Comparison of ENCODE assay signal across 33 cellular contexts in the genomic region with DNA sequence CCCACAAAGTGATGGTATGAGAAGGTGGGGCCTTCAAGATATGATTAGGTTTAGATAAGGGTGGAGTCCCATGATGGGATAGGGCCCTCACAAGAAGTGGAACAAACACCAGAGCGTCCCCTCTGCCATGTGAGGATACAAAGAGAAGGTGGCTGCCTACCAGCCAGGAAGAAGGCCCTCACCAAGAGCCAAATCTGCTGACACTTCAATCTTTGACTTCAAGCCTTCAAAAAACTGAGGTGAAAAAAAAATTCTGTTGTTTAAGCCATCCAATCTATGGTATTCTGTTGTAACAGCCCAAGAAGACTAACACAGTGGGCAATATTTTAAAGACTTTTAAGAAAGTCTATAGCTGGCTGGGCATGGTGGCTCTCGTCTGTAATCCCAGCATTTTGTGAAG.
"Had no signal": no experiment of that assay in that cellular context is flagged by ENCODE, and none has a peak within 500 bp of the region (broad histone marks: within the 10 kb centered on the region; RNA-seq: fewer than 3 reads in every experiment).

No MANE protein-coding gene starts in this region.

- H3K4me1 ChIP-seq: adrenal gland, ascending aorta, body of pancreas, breast epithelium had no signal

- H3K9me3 ChIP-seq: adrenal gland, ascending aorta, body of pancreas, breast epithelium had no signal

- ATAC-seq: activated naive CD4-positive, alpha-beta T cell treated with anti-CD3 and anti-CD28 coated beads, Interleukin-2, amount 50 U/mL, for 72 hours; activated naive CD8-positive, alpha-beta T cell treated with anti-CD3 and anti-CD28 coated beads, Interleukin-2, amount 50 U/mL, for 24 hours; activated T-cell treated with anti-CD3 and anti-CD28 coated beads, Interleukin-2, amount 50 U/mL, for 4 hours; activated T-cell treated with anti-CD3 and anti-CD28 coated beads, Interleukin-2, amount 50 U/mL, for 72 hours; activated T-helper 17 cell treated with anti-CD3 and anti-CD28 coated beads, Interleukin-2, amount 50 U/mL, for 72 hours; body of pancreas had no signal

- H3K27me3 ChIP-seq: adrenal gland, ascending aorta, body of pancreas, brain microvascular endothelial cell, breast epithelium, cardiac muscle cell had no signal

- H3K4me3 ChIP-seq: adrenal gland, ascending aorta, body of pancreas, breast epithelium, cardiac muscle cell had no signal

- H3K27ac ChIP-seq: adrenal gland, ascending aorta, body of pancreas, brain microvascular endothelial cell, breast epithelium, cardiac muscle cell had no signal

- DNase-seq: activated effector memory CD4-positive, alpha-beta T cell treated with anti-CD3 and anti-CD28 coated beads, Interleukin-2, amount 50 U/mL, for 16 hours; activated effector memory CD4-positive, alpha-beta T cell treated with Interleukin-2 at 50 U/mL for 16 hours; activated gamma-delta T cell; activated gamma-delta T cell treated with Interleukin-2 at 50 U/mL for 16 hours; activated naive CD4-positive, alpha-beta T cell; activated naive CD4-positive, alpha-beta T cell treated with anti-CD3 and anti-CD28 coated beads for 36 hours; activated naive CD4-positive, alpha-beta T cell treated with anti-CD3 and anti-CD28 coated beads, Interleukin-2, amount 10 ng/mL, durations not matched to agents 7 days and 5 days; activated naive CD4-positive, alpha-beta T cell treated with anti-CD3 and anti-CD28 coated beads, Interleukin-2, amount 50 U/mL, for 16 hours; activated naive CD4-positive, alpha-beta T cell treated with Interleukin-2 at 50 U/mL for 16 hours; activated naive CD8-positive, alpha-beta T cell treated with anti-CD3 and anti-CD28 coated beads for 36 hours; activated naive CD8-positive, alpha-beta T cell treated with anti-CD3 and anti-CD28 coated beads, Interleukin-2, amount 10 ng/mL, durations not matched to agents 7 days and 5 days; activated naive CD8-positive, alpha-beta T cell treated with anti-CD3 and anti-CD28 coated beads, Interleukin-2, amount 50 U/mL, for 24 hours; activated T-cell treated with anti-CD3 and anti-CD28 coated beads, Interleukin-2, amount 50 U/mL, for 4 hours; activated T-cell treated with anti-CD3 and anti-CD28 coated beads, Interleukin-2, amount 50 U/mL, for 48 hours; activated T-cell treated with anti-CD3 and anti-CD28 coated beads, Interleukin-2, amount 50 U/mL, for 72 hours; adrenal gland; amniotic stem cell; amygdala; anterior cingulate cortex; aorta; body of pancreas; brain microvascular endothelial cell; caudate nucleus; central memory CD4-positive, alpha-beta T cell; cerebellar nuclear complex had no signal

- H3K36me3 ChIP-seq: adrenal gland, ascending aorta, brain microvascular endothelial cell, breast epithelium, cardiac muscle cell had no signal

- FAIRE-seq: astrocyte, bronchial epithelial cell, colon had no signal
